8 cellular contexts compared by ENCODE assay signal in the genomic region with DNA sequence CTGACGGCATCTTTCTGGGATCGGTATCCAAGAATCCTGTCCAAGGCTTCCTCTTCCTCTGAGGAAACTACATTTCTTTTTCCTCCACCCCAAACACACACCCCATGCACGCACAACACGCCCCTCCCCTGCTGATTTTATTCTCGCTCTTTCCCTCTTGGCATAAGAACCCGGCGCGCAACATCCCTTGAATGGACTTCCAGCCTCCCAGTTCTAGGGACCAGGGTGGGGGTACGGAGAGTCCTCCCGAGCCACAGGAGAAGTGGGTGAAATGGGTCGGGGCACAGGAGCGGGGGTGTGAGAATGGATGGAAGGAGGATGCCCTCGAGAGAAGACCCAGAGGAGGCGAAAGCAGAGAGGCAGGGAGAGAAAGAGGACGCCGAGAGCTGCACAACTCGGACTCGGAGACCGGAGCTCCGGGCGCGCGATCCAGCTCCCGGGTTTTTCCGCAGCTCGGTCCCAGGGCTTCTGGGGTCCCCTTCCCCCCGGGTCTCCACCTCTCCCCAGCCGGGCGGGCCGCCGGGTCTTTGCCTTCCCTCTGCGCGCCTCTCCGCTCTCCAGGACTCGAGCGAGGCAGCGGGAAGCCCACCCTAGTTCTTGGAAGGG. TPM values are rescaled to one million over a fixed set of nuclear protein-coding genes. Genes with fewer than 3 reads are reported as not detected.
DNase-seq lines count a peak whose midpoint lies in the region; ATAC-seq and TF ChIP-seq lines count a peak whose summit lies in the region.

No MANE protein-coding gene starts in this region.

- H3K4me1 ChIP-seq in RWPE2 (ENCODE audit: insufficient read depth, poor library complexity, severe bottlenecking) (no peaks in the 10 kb centered on the region), skeletal muscle tissue (ENCODE audit: control insufficient read depth in 3 of 3, insufficient read depth in 3 of 3, low read length in 3 of 3) (peaks cover 27 to 48% (median 32%) of the 10 kb centered on the region in 3 donors)

- H3K36me3 ChIP-seq in RWPE2 (ENCODE audit: low read depth) (no peaks in the 10 kb centered on the region), skeletal muscle tissue (ENCODE audit: control insufficient read depth in 3 of 3, insufficient read depth in 3 of 3, low read length in 3 of 3) (no peaks in the 10 kb centered on the region)

- POLR2A ChIA-PET in activated CD4-positive, alpha-beta T cell treated with anti-CD3 and anti-CD28 coated beads, Interleukin-2, amount 10 ng/mL, durations not matched to agents 7 days and 5 days (lab: Charles Lee): interaction anchor here (0.6 kb wide), 1 partner anchor 15 kb away, joined by 8 read pairs; no protein-coding TSS in a partner anchor

- CTCF ChIA-PET in activated CD4-positive, alpha-beta T cell treated with anti-CD3 and anti-CD28 coated beads, Interleukin-2, amount 10 ng/mL, durations not matched to agents 7 days and 5 days (lab: Charles Lee): no interaction called here

- H3K27ac Mint-ChIP-seq in activated CD4-positive, alpha-beta T cell treated with anti-CD3 and anti-CD28 coated beads, Interleukin-2, amount 10 ng/mL, durations not matched to agents 7 days and 5 days: no peak overlapping the region

- H3K27ac ChIP-seq in RWPE2 (ENCODE audit: poor library complexity, severe bottlenecking) (no peak overlapping the region), skeletal muscle tissue (ENCODE audit: low read depth, low read length) (peak overlapping the region; percentile 27)

- peaks cover 52% of the 10 kb centered on the region for H3K27me3 Mint-ChIP-seq in activated CD4-positive, alpha-beta T cell treated with anti-CD3 and anti-CD28 coated beads, Interleukin-2, amount 10 ng/mL, durations not matched to agents 7 days and 5 days

- no peak for DNase-seq in activated CD4-positive, alpha-beta T cell treated with anti-CD3 and anti-CD28 coated beads, Interleukin-2, amount 10 ng/mL, durations not matched to agents 7 days and 5 days
- no peak for DNase-seq in activated CD4-positive, alpha-beta T cell treated with anti-CD3 and anti-CD28 coated beads for 1 hour
- DNase-seq in RWPE2 (ENCODE audit: low spot score) (no peak), cerebellar cortex (ENCODE audit: low spot score) (peak; percentile 38), islet precursor cell (peak; percentile 83), OCI-M1 (lab: John Stamatoyannopoulos, UW) (no peak)

- H3K27me3 ChIP-seq in RWPE2 (ENCODE audit: insufficient read depth, poor library complexity, severe bottlenecking) (peaks cover 62% of the 10 kb centered on the region), skeletal muscle tissue (ENCODE audit: control insufficient read depth in 3 of 3, insufficient read depth in 3 of 3, low read length in 3 of 3) (no peaks in the 10 kb centered on the region)

- no peak for TF ChIP-seq CTCF in RWPE2 (IDR thresholded peaks at IDR 0.05; ENCODE audit: poor library complexity, severe bottlenecking)

- H3K4me1 Mint-ChIP-seq in activated CD4-positive, alpha-beta T cell treated with anti-CD3 and anti-CD28 coated beads, Interleukin-2, amount 10 ng/mL, durations not matched to agents 7 days and 5 days: peaks cover 13% of the 10 kb centered on the region

- H3K9me3 ChIP-seq in RWPE2 (ENCODE audit: severe bottlenecking): no peaks in the 10 kb centered on the region
- no peaks in the 10 kb centered on the region for H3K9me3 ChIP-seq in skeletal muscle tissue (ENCODE audit: control insufficient read depth in 3 of 3, low read length in 3 of 3)

- H3K36me3 Mint-ChIP-seq in activated CD4-positive, alpha-beta T cell treated with anti-CD3 and anti-CD28 coated beads, Interleukin-2, amount 10 ng/mL, durations not matched to agents 7 days and 5 days (ENCODE audit: low read depth): peaks cover 2% of the 10 kb centered on the region

- peak overlapping the region; percentile 66 to 81 (median 72) for H3K9ac ChIP-seq in skeletal muscle tissue (ENCODE audit: low read depth in 1 of 3, low read length in 3 of 3)

- ATAC-seq in RWPE2 (ENCODE audit: low read depth) (peak; percentile 3; the same call in 1 of the 3 replicates), GM18498 (IDR thresholded peaks at IDR 0.05; ENCODE audit: unreplicated experiment) (no peak)

- H3K9me3 Mint-ChIP-seq in activated CD4-positive, alpha-beta T cell treated with anti-CD3 and anti-CD28 coated beads, Interleukin-2, amount 10 ng/mL, durations not matched to agents 7 days and 5 days: no peaks in the 10 kb centered on the region

- peak overlapping the region; percentile 47 for H3K4me3 ChIP-seq in RWPE2 (ENCODE audit: severe bottlenecking)
- peak overlapping the region; percentile 63 to 86 (median 80) for H3K4me3 ChIP-seq in skeletal muscle tissue (ENCODE audit: low read length in 3 of 3)

- peak overlapping the region; percentile 58 for H3K4me3 Mint-ChIP-seq in activated CD4-positive, alpha-beta T cell treated with anti-CD3 and anti-CD28 coated beads, Interleukin-2, amount 10 ng/mL, durations not matched to agents 7 days and 5 days

RNA-seq across cellular contexts. Expression of gene LARGE1, which starts 1.4 kb away (rescaled TPM):
- under 1 TPM; 0.21 to 0.40 TPM for total RNA-seq in activated CD4-positive, alpha-beta T cell treated with anti-CD3 and anti-CD28 coated beads, Interleukin-2, amount 10 ng/mL, durations not matched to agents 7 days and 5 days
- total RNA-seq in skeletal muscle tissue: 12.5 TPM

Comparison
In these comparisons a context has a peak if more than half of its experiments do, and no peak if none do; other contexts are left out.
1. DNase-seq: peak in cerebellar cortex (single experiment) and islet precursor cell (single experiment); none in activated CD4-positive, alpha-beta T cell treated with anti-CD3 and anti-CD28 coated beads, Interleukin-2, amount 10 ng/mL, durations not matched to agents 7 days and 5 days (single experiment), activated CD4-positive, alpha-beta T cell treated with anti-CD3 and anti-CD28 coated beads for 1 hour (single experiment), RWPE2 (single experiment) and OCI-M1 (single experiment).